ENCODE assay signal across 20 cellular contexts in genomic region chr14:34113991-34114390, GRCh38.
DNase-seq lines count a peak whose midpoint lies in the region; ATAC-seq, FAIRE-seq and TF ChIP-seq lines count a peak whose summit lies in the region.
"Had no signal": no experiment of that assay in that cellular context is flagged by ENCODE, and none has a peak within 500 bp of the region (broad histone marks: within the 10 kb centered on the region; RNA-seq: fewer than 3 reads in every experiment).

No MANE protein-coding gene starts in this region.

- CTCF ChIA-PET in SK-N-SH (lab: Yijun Ruan, JAX) = interaction anchor here (0.8 to 3.0 kb wide), 3 partner anchors 16 to 321 kb away, joined by 3 to 17 read pairs (median 6); no protein-coding TSS in a partner anchor

- H2AFZ ChIP-seq in SK-N-SH (ENCODE audit: low read depth) = no peak overlapping the region
- no peak overlapping the region for H2AFZ ChIP-seq in astrocyte (ENCODE audit: low read depth, low read length)

- H3K36me3 Mint-ChIP-seq in astrocyte (ENCODE audit: low read depth, unreplicated experiment) (no peaks in the 10 kb centered on the region), osteocyte (ENCODE audit: unreplicated experiment) (no peaks in the 10 kb centered on the region)
- H3K36me3 Mint-ChIP-seq: CD8-positive, alpha-beta memory T cell had no signal

- H3K9me3 ChIP-seq in SK-N-SH (no peaks in the 10 kb centered on the region), astrocyte (ENCODE audit: insufficient read depth, low read depth, low read length) (no peaks in the 10 kb centered on the region), small intestine (ENCODE audit: control insufficient read depth, low read depth) (no peaks in the 10 kb centered on the region)

- no peak for TF ChIP-seq EP300 in SK-N-SH (IDR thresholded peaks at IDR 0.05; ENCODE audit: borderline replicate concordance in 1 of 2, low read depth in 1 of 2, low read length in 1 of 2)

- H3K4me3 Mint-ChIP-seq in astrocyte (ENCODE audit: unreplicated experiment) = no peak overlapping the region
- peak overlapping the region; percentile 5 for H3K4me3 Mint-ChIP-seq in osteocyte (ENCODE audit: unreplicated experiment)
- H3K4me3 Mint-ChIP-seq: CD8-positive, alpha-beta memory T cell had no signal

- no peaks in the 10 kb centered on the region for H3K79me2 ChIP-seq in SK-N-SH (ENCODE audit: insufficient read depth)
- H3K79me2 ChIP-seq in astrocyte (ENCODE audit: insufficient read depth, low read length) = no peaks in the 10 kb centered on the region

- no peak for ATAC-seq in SK-N-SH treated with all-trans-retinoic acid at 6 μM for 48 hours

- H3K27me3 Mint-ChIP-seq in astrocyte (ENCODE audit: low read depth, unreplicated experiment) (no peaks in the 10 kb centered on the region), osteocyte (ENCODE audit: unreplicated experiment) (no peaks in the 10 kb centered on the region)

- H3K27ac Mint-ChIP-seq in astrocyte (ENCODE audit: unreplicated experiment) (peak overlapping the region; percentile 30), osteocyte (ENCODE audit: unreplicated experiment) (peak overlapping the region; percentile 48)
- H3K27ac Mint-ChIP-seq: CD8-positive, alpha-beta memory T cell had no signal

- no peak for DNase-seq in SK-N-SH
- DNase-seq in OCI-M1 (lab: John Stamatoyannopoulos, UW) = peak; percentile 64
- no peak for DNase-seq in astrocyte (ENCODE audit: low read depth)
- no peak for DNase-seq in osteocyte (ENCODE audit: extremely low spot score, unreplicated experiment)
- no peak for DNase-seq in mucosa of gallbladder (ENCODE audit: low spot score)
- DNase-seq in stimulated activated CD4-positive, alpha-beta T cell treated with anti-CD3 and anti-CD28 coated beads, Interleukin-12 subunit alpha, Interleukin-12 subunit beta, amount 100 ng/mL, for 4 hours = no peak
- DNase-seq in small intestine = no peak
- DNase-seq: AML-193; C1 segment of cervical spinal cord; CD8-positive, alpha-beta memory T cell; GF-D8; Kasumi-1; MM.1S; NCI-H1048; NCI-H1417 treated with DMSO at 0.1 percent for 48 hours; NCI-H187; NCI-H446; NCI-H526 treated with DMSO at 0.1 percent for 48 hours had no signal

- H3K36me3 ChIP-seq in SK-N-SH (replicated peaks in 1 of 2; ENCODE audit: control insufficient read depth in 1 of 2, insufficient read depth in 2 of 2, low read length in 1 of 2) (no peaks in the 10 kb centered on the region), astrocyte (ENCODE audit: insufficient read depth, low read length) (no peaks in the 10 kb centered on the region), small intestine (ENCODE audit: control insufficient read depth in 2 of 2, insufficient read depth in 2 of 2, low read length in 2 of 2) (no peaks in the 10 kb centered on the region)

- TF ChIP-seq CTCF in SK-N-SH (IDR thresholded peaks at IDR 0.05) (no peak), astrocyte (IDR thresholded peaks at IDR 0.05; ENCODE audit: insufficient read depth, low read depth, low read length) (no peak), osteocyte (IDR thresholded peaks at IDR 0.05) (no peak)

- no peaks in the 10 kb centered on the region for H3K27me3 ChIP-seq in SK-N-SH (ENCODE audit: insufficient read depth)
- no peaks in the 10 kb centered on the region for H3K27me3 ChIP-seq in astrocyte (ENCODE audit: insufficient read depth, low read length)
- H3K27me3 ChIP-seq in small intestine (ENCODE audit: control insufficient read depth in 2 of 2, insufficient read depth in 2 of 2, low read length in 2 of 2) = no peaks in the 10 kb centered on the region

- FAIRE-seq in astrocyte (lab: Jason Lieb, UNC) = no peak
- FAIRE-seq in small intestine (lab: Jason Lieb, UNC) = no peak
- FAIRE-seq: H1 had no signal

- POLR2A ChIA-PET in SK-N-SH (lab: Yijun Ruan, JAX) = no interaction called here

- no peaks in the 10 kb centered on the region for H3K9me2 ChIP-seq in SK-N-SH

- H4K20me1 ChIP-seq in SK-N-SH (ENCODE audit: insufficient read depth) (no peaks in the 10 kb centered on the region), astrocyte (ENCODE audit: insufficient read depth, low read length) (no peaks in the 10 kb centered on the region)

- H3K4me1 Mint-ChIP-seq in astrocyte (ENCODE audit: low read depth, unreplicated experiment) (peaks cover 23% of the 10 kb centered on the region), osteocyte (ENCODE audit: unreplicated experiment) (peaks cover 26% of the 10 kb centered on the region)
- H3K4me1 Mint-ChIP-seq: CD8-positive, alpha-beta memory T cell had no signal

- no peak overlapping the region for H3K4me2 ChIP-seq in SK-N-SH
- no peak overlapping the region for H3K4me2 ChIP-seq in astrocyte (ENCODE audit: low read length)

- H3K9ac ChIP-seq in SK-N-SH (no peak overlapping the region), astrocyte (ENCODE audit: low read length) (no peak overlapping the region)

- H3K4me3 ChIP-seq in SK-N-SH (ENCODE audit: low read depth in 2 of 2, low read length in 1 of 2) (no peak overlapping the region), astrocyte (ENCODE audit: insufficient read depth, low read depth, low read length) (no peak overlapping the region), small intestine (ENCODE audit: low read depth in 1 of 2, low read length in 2 of 2) (no peak overlapping the region)

- H3F3A ChIP-seq in SK-N-SH (replicated peaks; ENCODE audit: insufficient read depth) = no peaks in the 10 kb centered on the region

- no peak overlapping the region for H3K27ac ChIP-seq in SK-N-SH (ENCODE audit: low read depth in 2 of 2, low read length in 1 of 2)
- H3K27ac ChIP-seq in astrocyte (ENCODE audit: low read depth, low read length) = no peak overlapping the region
- no peak overlapping the region for H3K27ac ChIP-seq in small intestine (ENCODE audit: low read depth in 1 of 2, low read length in 1 of 2)

- H3K9me3 Mint-ChIP-seq in astrocyte (ENCODE audit: unreplicated experiment) (peaks cover 5% of the 10 kb centered on the region), osteocyte (ENCODE audit: unreplicated experiment) (peaks cover 7% of the 10 kb centered on the region)

- peaks cover 0 to 5% of the 10 kb centered on the region in 2 experiments; a peak in 2 of 4 replicates for H3K4me1 ChIP-seq in SK-N-SH (ENCODE audit: control insufficient read depth in 1 of 2, insufficient read depth in 2 of 2, low read depth in 1 of 2, low read length in 1 of 2)
- peaks cover 3% of the 10 kb centered on the region for H3K4me1 ChIP-seq in astrocyte (ENCODE audit: insufficient read depth, low read length)
- no peaks in the 10 kb centered on the region for H3K4me1 ChIP-seq in small intestine (ENCODE audit: control insufficient read depth in 2 of 2, insufficient read depth in 1 of 2, low read depth in 1 of 2, low read length in 1 of 2)

- no peak for TF ChIP-seq RAD21 in SK-N-SH (IDR thresholded peaks at IDR 0.05; ENCODE audit: low read length)

TF ChIP-seq in SK-N-SH treated with all-trans-retinoic acid at 6 μM for 48 hours, 23 proteins besides CTCF, POLR2A, EP300 and RAD21:
- TF ChIP-seq ZFP3 (CRISPR knock-in tag; IDR thresholded peaks at IDR 0.05) = no peak
- TF ChIP-seq ZFP30 (CRISPR knock-in tag; IDR thresholded peaks at IDR 0.05) = no peak
- TF ChIP-seq PPARA (CRISPR knock-in tag; IDR thresholded peaks at IDR 0.05; ENCODE audit: borderline replicate concordance) = no peak
- no peak for TF ChIP-seq CSDC2 (CRISPR knock-in tag; IDR thresholded peaks at IDR 0.05)
- peak; percentile 39; the same call in 1 of the 2 replicates for TF ChIP-seq ISL1 (CRISPR knock-in tag; IDR thresholded peaks at IDR 0.05)
- TF ChIP-seq GLIS3 (CRISPR knock-in tag; IDR thresholded peaks at IDR 0.05) = no peak
- TF ChIP-seq ESRRG (CRISPR knock-in tag; IDR thresholded peaks at IDR 0.05) = no peak
- no peak for TF ChIP-seq RARB (CRISPR knock-in tag; IDR thresholded peaks at IDR 0.05)

TF ChIP-seq in SK-N-SH, 30 proteins besides CTCF, POLR2A, EP300 and RAD21 (continues in another document):
- TF ChIP-seq NRF1 (IDR thresholded peaks at IDR 0.05; ENCODE audit: low read depth, low read length) (no peak), TAF1 (IDR thresholded peaks at IDR 0.05; ENCODE audit: borderline replicate concordance, low read depth, low read length) (no peak), GABPA (IDR thresholded peaks at IDR 0.05; ENCODE audit: low read depth) (no peak), GATA2 (CRISPR knock-in tag; IDR thresholded peaks at IDR 0.05) (no peak), FOXM1 (IDR thresholded peaks at IDR 0.05; ENCODE audit: low read depth) (no peak), USF2 (IDR thresholded peaks at IDR 0.05; ENCODE audit: borderline replicate concordance, low read depth, low read length) (no peak), JUND (IDR thresholded peaks at IDR 0.05) (no peak)
- TF ChIP-seq, protein P1, sequence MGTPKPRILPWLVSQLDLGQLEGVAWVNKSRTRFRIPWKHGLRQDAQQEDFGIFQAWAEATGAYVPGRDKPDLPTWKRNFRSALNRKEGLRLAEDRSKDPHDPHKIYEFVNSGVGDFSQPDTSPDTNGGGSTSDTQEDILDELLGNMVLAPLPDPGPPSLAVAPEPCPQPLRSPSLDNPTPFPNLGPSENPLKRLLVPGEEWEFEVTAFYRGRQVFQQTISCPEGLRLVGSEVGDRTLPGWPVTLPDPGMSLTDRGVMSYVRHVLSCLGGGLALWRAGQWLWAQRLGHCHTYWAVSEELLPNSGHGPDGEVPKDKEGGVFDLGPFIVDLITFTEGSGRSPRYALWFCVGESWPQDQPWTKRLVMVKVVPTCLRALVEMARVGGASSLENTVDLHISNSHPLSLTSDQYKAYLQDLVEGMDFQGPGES (IDR thresholded peaks at IDR 0.05; ENCODE audit: low read depth, low read length) = no peak
- TF ChIP-seq, protein P2, sequence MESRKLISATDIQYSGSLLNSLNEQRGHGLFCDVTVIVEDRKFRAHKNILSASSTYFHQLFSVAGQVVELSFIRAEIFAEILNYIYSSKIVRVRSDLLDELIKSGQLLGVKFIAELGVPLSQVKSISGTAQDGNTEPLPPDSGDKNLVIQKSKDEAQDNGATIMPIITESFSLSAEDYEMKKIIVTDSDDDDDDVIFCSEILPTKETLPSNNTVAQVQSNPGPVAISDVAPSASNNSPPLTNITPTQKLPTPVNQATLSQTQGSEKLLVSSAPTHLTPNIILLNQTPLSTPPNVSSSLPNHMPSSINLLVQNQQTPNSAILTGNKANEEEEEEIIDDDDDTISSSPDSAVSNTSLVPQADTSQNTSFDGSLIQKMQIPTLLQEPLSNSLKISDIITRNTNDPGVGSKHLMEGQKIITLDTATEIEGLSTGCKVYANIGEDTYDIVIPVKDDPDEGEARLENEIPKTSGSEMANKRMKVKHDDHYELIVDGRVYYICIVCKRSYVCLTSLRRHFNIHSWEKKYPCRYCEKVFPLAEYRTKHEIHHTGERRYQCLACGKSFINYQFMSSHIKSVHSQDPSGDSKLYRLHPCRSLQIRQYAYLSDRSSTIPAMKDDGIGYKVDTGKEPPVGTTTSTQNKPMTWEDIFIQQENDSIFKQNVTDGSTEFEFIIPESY (IDR thresholded peaks at IDR 0.05; ENCODE audit: borderline replicate concordance, low read depth) = no peak
